In the genomic region with DNA sequence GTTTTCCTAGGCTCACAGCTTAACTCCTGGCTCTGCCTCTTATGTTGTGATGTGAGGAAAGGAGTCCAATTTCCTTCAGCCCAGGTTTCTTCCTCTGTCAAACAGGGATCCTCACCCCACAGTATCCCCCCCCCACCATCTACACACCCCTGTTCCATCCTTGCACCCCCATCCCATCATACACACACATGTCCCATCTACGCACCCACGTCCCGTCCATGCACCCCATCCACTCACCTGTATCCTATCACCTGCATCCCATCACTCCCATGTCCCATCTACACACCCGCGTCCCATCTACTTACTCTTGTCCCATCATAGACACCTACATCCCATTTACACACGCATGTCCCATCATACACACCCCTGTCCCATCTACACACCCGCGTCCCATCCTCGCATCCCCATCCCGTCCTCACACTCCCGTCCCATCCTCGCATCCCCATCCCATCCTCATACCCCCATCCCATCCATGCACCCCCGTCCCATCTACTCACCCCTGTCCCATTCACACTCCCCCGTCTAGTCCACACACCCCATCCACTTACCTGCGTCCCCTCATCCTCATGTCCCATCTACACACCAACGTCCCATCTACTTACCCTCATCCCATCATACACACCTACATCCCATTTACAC, we compare ENCODE assay signal across 1 cellular context.
TF ChIP-seq lines count a peak whose summit lies in the region.

No MANE protein-coding gene starts in this region.

TF ChIP-seq in H1, 55 proteins besides CTCF, POLR2A, EP300 and RAD21:
- TF ChIP-seq SIX5 (IDR thresholded peaks at IDR 0.05; ENCODE audit: low read depth, low read length) (no peak), SRF (IDR thresholded peaks at IDR 0.05; ENCODE audit: low read depth, low read length) (no peak), EGR1 (IDR thresholded peaks at IDR 0.05; ENCODE audit: borderline replicate concordance, low read depth, low read length) (no peak), TEAD4 (IDR thresholded peaks at IDR 0.05; ENCODE audit: low read depth, low read length) (no peak), HDAC2 (IDR thresholded peaks at IDR 0.05; ENCODE audit: borderline replicate concordance in 1 of 2, low read depth in 2 of 2, low read length in 2 of 2) (no peak), NANOG (IDR thresholded peaks at IDR 0.05; ENCODE audit: insufficient read depth, low read depth, low read length, poor library complexity, severe bottlenecking) (no peak), TAF1 (IDR thresholded peaks at IDR 0.05; ENCODE audit: low read depth, low read length) (no peak), CREB1 (IDR thresholded peaks at IDR 0.05) (no peak), HDAC6 (IDR thresholded peaks at IDR 0.05; ENCODE audit: low read depth, low read length) (no peak), CHD2 (IDR thresholded peaks at IDR 0.05; ENCODE audit: low read length) (no peak), KDM1A (IDR thresholded peaks at IDR 0.05; ENCODE audit: borderline replicate concordance, low read length) (no peak), ZNF274 (IDR thresholded peaks at IDR 0.05; ENCODE audit: borderline replicate concordance, extremely low read depth, low read length) (no peak)
